ENCODE assay signal across 22 cellular contexts in genomic region chr2:147789720-147790119, GRCh38. TPM values are rescaled to one million over a fixed set of nuclear protein-coding genes. Genes with fewer than 3 reads are reported as not detected.
DNase-seq lines count a peak whose midpoint lies in the region; ATAC-seq, FAIRE-seq and TF ChIP-seq lines count a peak whose summit lies in the region.
"Had no signal": no experiment of that assay in that cellular context is flagged by ENCODE, and none has a peak within 500 bp of the region (broad histone marks: within the 10 kb centered on the region; RNA-seq: fewer than 3 reads in every experiment).

No MANE protein-coding gene starts in this region.

- H3K9ac ChIP-seq in HepG2 (ENCODE audit: insufficient read depth, low read depth, low read length), result no peak overlapping the region
- H3K9ac ChIP-seq: KMS-11 had no signal

- ATAC-seq in GM21360 (IDR thresholded peaks at IDR 0.05; ENCODE audit: unreplicated experiment) (no peak), HepG2 (no peak)
- ATAC-seq: stimulated activated effector memory CD8-positive, alpha-beta T cell treated with anti-CD3 and anti-CD28 coated beads, Interleukin-12 subunit alpha, Interleukin-12 subunit beta, amount 100 ng/mL, for 72 hours had no signal

- no peaks in the 10 kb centered on the region for H4K20me1 ChIP-seq in HepG2 (ENCODE audit: insufficient read depth, low read length)

- H3K27ac ChIP-seq in HepG2 (ENCODE audit: extremely low read length, insufficient read depth, low read length), result no peak overlapping the region
- H3K27ac ChIP-seq: KMS-11, right atrium auricular region, testis had no signal

- FAIRE-seq in bronchial epithelial cell (lab: Jason Lieb, UNC) (no peak), D721Med (lab: Jason Lieb, UNC) (no peak), HepG2 (lab: Jason Lieb, UNC) (no peak)
- FAIRE-seq: colon had no signal

- intact Hi-C loops in HepG2 (cut with micrococcal nuclease; ENCODE audit: unreplicated experiment), result no loop called here

- CTCF ChIA-PET in HepG2 (lab: Yijun Ruan, JAX; ENCODE audit: low intra/inter-chr PET ratio, low total read pairs), result no interaction called here

- TF ChIP-seq EP300 in HepG2 (IDR thresholded peaks at IDR 0.05; ENCODE audit: low read depth in 2 of 2, low read length in 2 of 2) (no peak), HepG2 (CRISPR knock-in tag; IDR thresholded peaks at IDR 0.05; ENCODE audit: borderline replicate concordance) (no peak)

- no peak overlapping the region for H3K4me2 ChIP-seq in HepG2 (ENCODE audit: low read depth, low read length)
- H3K4me2 ChIP-seq: KMS-11 had no signal

- TF ChIP-seq RAD21 in HepG2 (CRISPR knock-in tag; IDR thresholded peaks at IDR 0.05), result no peak

- no peaks in the 10 kb centered on the region for H3K9me3 ChIP-seq in HepG2 (ENCODE audit: low read length)
- H3K9me3 ChIP-seq: right atrium auricular region, testis had no signal

- TF ChIP-seq CTCF in bronchial epithelial cell (IDR thresholded peaks at IDR 0.05; ENCODE audit: insufficient read depth, low read length, severe bottlenecking) (no peak), D721Med (IDR thresholded peaks at IDR 0.05; ENCODE audit: insufficient read depth, missing control alignments) (no peak), HepG2 (CRISPR knock-in tag; IDR thresholded peaks at IDR 0.05) (no peak)

- in situ Hi-C loops in HepG2 (cut with HindIII; ENCODE audit: extremely low pct_ligation_motif_present, low pct_unique_long_range_greater_than_20kb), result no loop called here

- no TSS peak for BruUV-seq in HepG2 (replicated peaks; lab: Mats Ljungman, UMichigan)

- no peaks in the 10 kb centered on the region for H3K4me1 ChIP-seq in HepG2 (ENCODE audit: insufficient read depth, low read length)
- H3K4me1 ChIP-seq: right atrium auricular region, testis had no signal

- 5% methylated on average over 3 of the region's 3 CpGs for WGBS in HepG2 (ENCODE audit: low lambda C conversion rate)

- TF ChIP-seq POLR2A in HepG2 (IDR thresholded peaks at IDR 0.05; ENCODE audit: insufficient read depth in 1 of 2, low read depth in 2 of 2, low read length in 2 of 2), result no peak

- no peaks in the 10 kb centered on the region for H3K79me2 ChIP-seq in HepG2 (ENCODE audit: insufficient read depth, low read length)

- DNase-seq in AG20443 (ENCODE audit: low spot score) (peak; percentile 10), HS-5 (ENCODE audit: low read depth) (peak; percentile 28), bronchial epithelial cell (ENCODE audit: low read depth) (peak; percentile 61), foreskin melanocyte (peak; percentile 66), D341Med (ENCODE audit: low spot score) (no peak), D721Med (ENCODE audit: insufficient read length, low spot score) (no peak), HepG2 (ENCODE audit: low spot score) (no peak)
- DNase-seq: activated CD4-positive, alpha-beta T cell treated with anti-CD3 and anti-CD28 coated beads, Interleukin-2, amount 50 U/mL, for 1 hour; aorta; CD4-positive, alpha-beta memory T cell; DMS79 treated with DMSO at 0.1 percent for 48 hours; glutamatergic neuron; NCI-H1092 treated with DMSO at 0.1 percent for 48 hours; NCI-H2081; NCI-H524; nucleus accumbens; testis had no signal

- H3K4me3 ChIP-seq in bronchial epithelial cell (ENCODE audit: low read depth, low read length) (no peak overlapping the region), HepG2 (replicated peaks in 1 of 3; ENCODE audit: insufficient read depth in 1 of 3, low read depth in 2 of 3, low read length in 3 of 3) (no peak overlapping the region)
- H3K4me3 ChIP-seq: right atrium auricular region, testis had no signal

- POLR2A ChIA-PET in HepG2 (lab: Yijun Ruan, JAX), result no interaction called here

- H3K36me3 ChIP-seq in bronchial epithelial cell (ENCODE audit: control insufficient read depth, insufficient read depth, low read length) (no peaks in the 10 kb centered on the region), HepG2 (replicated peaks in 1 of 2; ENCODE audit: control insufficient read depth in 1 of 2, insufficient read depth in 2 of 2, low read length in 2 of 2) (no peaks in the 10 kb centered on the region)
- H3K36me3 ChIP-seq: right atrium auricular region had no signal

- H2AFZ ChIP-seq in HepG2 (ENCODE audit: low read length), result no peak overlapping the region

- H3K27me3 ChIP-seq in bronchial epithelial cell (ENCODE audit: control insufficient read depth, insufficient read depth, low read length) (no peaks in the 10 kb centered on the region), HepG2 (ENCODE audit: control insufficient read depth in 1 of 2, insufficient read depth in 2 of 2, low read length in 2 of 2) (no peaks in the 10 kb centered on the region)
- H3K27me3 ChIP-seq: right atrium auricular region, testis had no signal

TF ChIP-seq in HepG2, 621 proteins besides CTCF, POLR2A, EP300 and RAD21 (continues in another document):
- TF ChIP-seq ISL2 (CRISPR knock-in tag; IDR thresholded peaks at IDR 0.05), result no peak
- TF ChIP-seq ARID3A (IDR thresholded peaks at IDR 0.05; ENCODE audit: low read depth, low read length), result no peak
- TF ChIP-seq ZBTB21 (CRISPR knock-in tag; IDR thresholded peaks at IDR 0.05), result no peak
- no peak for TF ChIP-seq ZNF510 (CRISPR knock-in tag; IDR thresholded peaks at IDR 0.05; ENCODE audit: low read depth)
- TF ChIP-seq ZBTB3 (CRISPR knock-in tag; IDR thresholded peaks at IDR 0.05; ENCODE audit: borderline replicate concordance, low read depth), result no peak
- TF ChIP-seq ZNF597 (CRISPR knock-in tag; IDR thresholded peaks at IDR 0.05), result no peak
- no peak for TF ChIP-seq MLLT10 (CRISPR knock-in tag; IDR thresholded peaks at IDR 0.05)

RNA-seq across cellular contexts. Expression of gene ACVR2A, which starts 55.1 kb away (rescaled TPM):
- total RNA-seq in bronchial epithelial cell (9.3 and 10.0 TPM in 2 replicates), HepG2 (2016; rRNA removed; fragmentation: Illumina TruSeq; extraction: Trizol) (9.7 and 18.0 TPM in 2 replicates)
- 37.4 and 38.3 TPM in 2 replicates for total RNA-seq in HepG2 (2016; cell fraction: cytosol; rRNA removed; fragmentation: Illumina TruSeq; extraction: Trizol; ENCODE audit: low read depth)
- total RNA-seq in HepG2 (2016; cell fraction: insoluble cytoplasmic fraction; rRNA removed; fragmentation: Illumina TruSeq; extraction: Trizol), result 10.1 and 18.1 TPM in 2 replicates
- total RNA-seq in HepG2 (2016; cell fraction: membrane; rRNA removed; fragmentation: Illumina TruSeq; extraction: Trizol), result 18.0 and 18.6 TPM in 2 replicates
- total RNA-seq in HepG2 (2016; cell fraction: nucleus; rRNA removed; fragmentation: Illumina TruSeq; extraction: Trizol), result 30.8 and 32.6 TPM in 2 replicates
- polyA plus RNA-seq in HepG2 (2011; rRNA removed), result 8.2 and 8.3 TPM in 2 replicates
- 2.5 and 5.2 TPM in 2 replicates for polyA plus RNA-seq in HepG2 (2011; cell fraction: cytosol; rRNA removed)
- 8.0 and 11.9 TPM in 2 replicates for polyA plus RNA-seq in HepG2 (2011; cell fraction: nucleus; rRNA removed)
- polyA plus RNA-seq in HepG2 (2012), result 10.7 and 11.9 TPM in 2 replicates
- polyA plus RNA-seq in HepG2 (2016; cell fraction: cytosol; fragmentation: Illumina TruSeq; extraction: Trizol; ENCODE audit: low read depth), result 0.49 and 0.54 TPM in 2 replicates
- polyA plus RNA-seq in HepG2 (2016; cell fraction: insoluble cytoplasmic fraction; fragmentation: Illumina TruSeq; extraction: Trizol; ENCODE audit: low read depth), result 4.7 and 5.0 TPM in 2 replicates
- polyA plus RNA-seq in HepG2 (2016; cell fraction: membrane; fragmentation: Illumina TruSeq; extraction: Trizol; ENCODE audit: low read depth), result 1.3 and 1.4 TPM in 2 replicates
- polyA plus RNA-seq in HepG2 (2016; cell fraction: nucleus; fragmentation: Illumina TruSeq; extraction: Trizol; ENCODE audit: insufficient read depth, low read depth), result 28.6 and 31.2 TPM in 2 replicates
- 4.2 and 15.1 TPM in 2 replicates for polyA minus RNA-seq in HepG2 (2011; rRNA and poly(A)+ RNA removed; ENCODE audit: low replicate concordance)
- polyA minus RNA-seq in HepG2 (2011; cell fraction: cytosol; rRNA and poly(A)+ RNA removed), result 17.1 and 25.4 TPM in 2 replicates
- 67.9 and 68.8 TPM in 2 replicates for polyA minus RNA-seq in HepG2 (2011; cell fraction: nucleus; rRNA and poly(A)+ RNA removed)

Comparison
In these comparisons a context has a peak if more than half of its experiments do, and no peak if none do; other contexts are left out.
1. DNase-seq: peak in AG20443 (single experiment), HS-5 (single experiment), bronchial epithelial cell (single experiment) and foreskin melanocyte (single experiment); none in D341Med (single experiment), D721Med (single experiment) and HepG2 (single experiment).